In the genomic region with DNA sequence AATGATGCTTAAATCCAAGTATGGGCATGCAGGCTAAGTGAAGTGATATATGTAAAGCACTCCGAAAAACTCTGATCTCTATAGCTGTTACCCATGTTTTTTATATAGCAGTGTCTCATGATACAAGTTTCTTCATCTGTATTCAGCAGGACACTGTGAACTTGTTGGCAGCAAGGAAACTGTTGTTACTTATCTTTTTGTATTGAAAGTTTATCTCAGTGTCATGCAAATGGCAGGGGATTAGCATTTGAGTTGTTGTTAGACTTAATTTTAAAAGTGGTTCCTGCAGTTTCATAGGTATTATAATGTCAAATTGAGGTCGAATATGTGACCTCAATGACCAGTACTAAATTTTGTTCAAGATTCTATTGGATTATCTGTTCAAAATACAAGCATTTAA, we compare ENCODE assay signal across 23 cellular contexts. TPM values are rescaled to one million over a fixed set of nuclear protein-coding genes. Genes with fewer than 3 reads are reported as not detected.
DNase-seq lines count a peak whose midpoint lies in the region; ATAC-seq, FAIRE-seq and TF ChIP-seq lines count a peak whose summit lies in the region.
"Had no signal": no experiment of that assay in that cellular context is flagged by ENCODE, and none has a peak within 500 bp of the region (broad histone marks: within the 10 kb centered on the region; RNA-seq: fewer than 3 reads in every experiment).

No MANE protein-coding gene starts in this region.

- no peak overlapping the region for H4K5ac ChIP-seq in H9 (ENCODE audit: insufficient read length, low read depth, low read length)
- no peak overlapping the region for H4K5ac ChIP-seq in mesendoderm (ENCODE audit: low read length)

- no peak overlapping the region for H4K91ac ChIP-seq in H9 (ENCODE audit: insufficient read length, low read depth, low read length)

- H3K23me2 ChIP-seq in H9 (ENCODE audit: insufficient read length, low read depth, low read length, poor library complexity, severe bottlenecking): no peaks in the 10 kb centered on the region

- H3K18ac ChIP-seq in H9 (ENCODE audit: insufficient read length, low read depth, low read length): no peak overlapping the region
- no peak overlapping the region for H3K18ac ChIP-seq in mesendoderm (ENCODE audit: low read length)

- POLR2A ChIA-PET in WTC11 (lab: Charles Lee): no interaction called here

- TF ChIP-seq POLR2A in H54 (IDR thresholded peaks at IDR 0.05; ENCODE audit: low read depth, low read length): no peak

- ATAC-seq in WTC11: peak; percentile 80
- ATAC-seq in Right ventricle myocardium superior (ENCODE audit: poor library complexity): no peak
- ATAC-seq: Right ventricle myocardium inferior had no signal

- H3K36me3 Mint-ChIP-seq in H9 (ENCODE audit: insufficient read depth in 1 of 3, low read depth in 3 of 3) (no peaks in the 10 kb centered on the region; a peak in 1 of 7 replicates), WTC11 (no peaks in the 10 kb centered on the region)
- H3K36me3 Mint-ChIP-seq: CD4-positive, alpha-beta memory T cell had no signal

- H3K36me3 ChIP-seq in mesendoderm (ENCODE audit: control insufficient read depth, insufficient read depth, low read length): no peaks in the 10 kb centered on the region
- H3K36me3 ChIP-seq: BLaER1 treated with 17β-estradiol and CSF1 and Interleukin-3, amounts not matched to agents 10 nM and 100 nM; HAP-1 had no signal

- H3K27me3 Mint-ChIP-seq in H9 (ENCODE audit: low read depth): no peaks in the 10 kb centered on the region
- H3K27me3 Mint-ChIP-seq in WTC11 (ENCODE audit: low read depth): no peaks in the 10 kb centered on the region
- H3K27me3 Mint-ChIP-seq: CD4-positive, alpha-beta memory T cell had no signal

- no peak overlapping the region for H2AFZ ChIP-seq in H9 (ENCODE audit: low read length)

- H3K9me3 Mint-ChIP-seq in H9 (no peaks in the 10 kb centered on the region), WTC11 (peaks cover 6% of the 10 kb centered on the region; the same call in 1 of the 2 replicates)

- TF ChIP-seq CTCF in H9 (conservative IDR thresholded peaks at IDR 0.05) (no peak), WTC11 (IDR thresholded peaks at IDR 0.05) (no peak)

- no peaks in the 10 kb centered on the region for H3K27me3 ChIP-seq in H9 (ENCODE audit: insufficient read depth, low read length)
- no peaks in the 10 kb centered on the region for H3K27me3 ChIP-seq in mesendoderm (ENCODE audit: insufficient read depth, low read length, poor library complexity)
- H3K27me3 ChIP-seq: BLaER1 treated with 17β-estradiol and CSF1 and Interleukin-3, amounts not matched to agents 10 nM and 100 nM had no signal

- H3K79me2 ChIP-seq in H9 (ENCODE audit: insufficient read depth, low read length) (no peaks in the 10 kb centered on the region), mesendoderm (ENCODE audit: control insufficient read depth, insufficient read depth, low read length) (no peaks in the 10 kb centered on the region)

- H4K8ac ChIP-seq in H9 (replicated peaks; ENCODE audit: insufficient read length, low read depth, low read length) (no peak overlapping the region), mesendoderm (ENCODE audit: low read depth, low read length) (no peak overlapping the region)

- no peak overlapping the region for H2BK12ac ChIP-seq in H9 (ENCODE audit: insufficient read length, low read depth, low read length)

- intact Hi-C loops in Right ventricle myocardium superior (cut with DNase I): no loop called here

- H2AK5ac ChIP-seq in H9 (ENCODE audit: insufficient read length, low read length): no peak overlapping the region
- H2AK5ac ChIP-seq in mesendoderm (ENCODE audit: low read length): no peak overlapping the region

- H3K4me1 Mint-ChIP-seq in H9: peaks cover 30 to 39% of the 10 kb centered on the region in 2 experiments
- peaks cover 38% of the 10 kb centered on the region for H3K4me1 Mint-ChIP-seq in WTC11
- H3K4me1 Mint-ChIP-seq: CD4-positive, alpha-beta memory T cell had no signal

- H2BK120ac ChIP-seq in H9 (ENCODE audit: low read depth, low read length, poor library complexity, severe bottlenecking) (no peak overlapping the region), mesendoderm (ENCODE audit: low read depth, low read length) (no peak overlapping the region)

- no peak overlapping the region for H3K14ac ChIP-seq in H9 (ENCODE audit: insufficient read depth, low read length)

- no peak for FAIRE-seq in H54 (lab: Jason Lieb, UNC)
- FAIRE-seq: GM12891 had no signal

- no peak for DNase-seq in H9
- DNase-seq in WTC11 (ENCODE audit: low spot score): no peak
- peak; percentile 1 for DNase-seq in iPS DF 19.7 (ENCODE audit: low read depth, low spot score)
- DNase-seq in mesendoderm: peak; percentile 33
- DNase-seq in H54 (ENCODE audit: insufficient read length, low spot score): no peak
- DNase-seq in Right ventricle myocardium superior: no peak
- DNase-seq in NCI-H1694 (lab: John Stamatoyannopoulos, UW): no peak
- DNase-seq in NCI-H1417 (lab: John Stamatoyannopoulos, UW): no peak
- DNase-seq: ACHN; Caco-2; CD4-positive, alpha-beta memory T cell; DMS 273 treated with DMSO at 0.1 percent for 48 hours; NCI-H1105 treated with DMSO at 0.1 percent for 48 hours; NCI-H1694 treated with DMSO at 0.1 percent for 48 hours; NCI-H2081 treated with DMSO at 0.1 percent for 48 hours; NCI-H2171 treated with DMSO at 0.1 percent for 48 hours; NCI-H526 had no signal

- no peak overlapping the region for H3K27ac ChIP-seq in H9 (ENCODE audit: insufficient read length, low read depth, low read length)
- no peak overlapping the region for H3K27ac ChIP-seq in mesendoderm (ENCODE audit: low read depth, low read length)
- H3K27ac ChIP-seq: BLaER1 treated with 17β-estradiol and CSF1 and Interleukin-3, amounts not matched to agents 10 nM and 100 nM; HL-60 had no signal

- H3K79me1 ChIP-seq in H9 (ENCODE audit: insufficient read depth, low read depth, low read length, poor library complexity, severe bottlenecking) (no peaks in the 10 kb centered on the region), mesendoderm (ENCODE audit: low read length) (no peaks in the 10 kb centered on the region)

- H3K4me2 ChIP-seq in H9 (ENCODE audit: insufficient read depth, insufficient read length, low read length): peak overlapping the region; percentile 18
- no peak overlapping the region for H3K4me2 ChIP-seq in mesendoderm (ENCODE audit: low read length)
- H3K4me2 ChIP-seq: BLaER1 treated with 17β-estradiol and CSF1 and Interleukin-3, amounts not matched to agents 10 nM and 100 nM had no signal

- H2BK15ac ChIP-seq in H9 (ENCODE audit: low read depth, low read length): no peak overlapping the region
- H2BK15ac ChIP-seq in mesendoderm (replicated peaks; ENCODE audit: low read depth): no peak overlapping the region

- no peak overlapping the region for H2BK20ac ChIP-seq in H9 (ENCODE audit: low read depth, low read length, poor library complexity, severe bottlenecking)

- H3K27ac Mint-ChIP-seq in H9 (peak overlapping the region; percentile 73 to 99 (median 96); a peak in 6 of 7 replicates), WTC11 (peak overlapping the region; percentile 88)
- H3K27ac Mint-ChIP-seq: CD4-positive, alpha-beta memory T cell had no signal

- H3K56ac ChIP-seq in H9 (ENCODE audit: insufficient read length, low read depth, low read length) (no peak overlapping the region), mesendoderm (ENCODE audit: low read length) (no peak overlapping the region)

- no peak overlapping the region for H3K4me3 ChIP-seq in mesendoderm (ENCODE audit: low read length)
- H3K4me3 ChIP-seq: BLaER1 treated with 17β-estradiol and CSF1 and Interleukin-3, amounts not matched to agents 10 nM and 100 nM; HAP-1 had no signal

- H2BK5ac ChIP-seq in H9 (ENCODE audit: insufficient read length, low read length) (no peak overlapping the region), mesendoderm (ENCODE audit: low read length) (no peak overlapping the region)

- H3K23ac ChIP-seq in H9 (ENCODE audit: insufficient read length, low read depth, low read length) (no peak overlapping the region), mesendoderm (ENCODE audit: low read length) (no peak overlapping the region)

- H3K9me3 ChIP-seq in H9 (ENCODE audit: control insufficient read depth, low read depth, low read length): no peaks in the 10 kb centered on the region
- H3K9me3 ChIP-seq: BLaER1 treated with 17β-estradiol and CSF1 and Interleukin-3, amounts not matched to agents 10 nM and 100 nM; Caco-2; HAP-1 had no signal

- H3K4me1 ChIP-seq in H9 (ENCODE audit: insufficient read depth, low read length): no peaks in the 10 kb centered on the region; the same call in 1 of the 2 replicates
- H3K4me1 ChIP-seq in mesendoderm (ENCODE audit: control insufficient read depth, low read depth, low read length): peaks cover 2% of the 10 kb centered on the region
- H3K4me1 ChIP-seq: Caco-2 had no signal

- no peak overlapping the region; a peak in 1 of 5 replicates for H3K4me3 Mint-ChIP-seq in H9
- peak overlapping the region; percentile 38 for H3K4me3 Mint-ChIP-seq in WTC11
- H3K4me3 Mint-ChIP-seq: CD4-positive, alpha-beta memory T cell had no signal

- H4K20me1 ChIP-seq in H9 (ENCODE audit: control insufficient read depth, insufficient read depth, insufficient read length): no peaks in the 10 kb centered on the region
- H4K20me1 ChIP-seq: BLaER1 treated with 17β-estradiol and CSF1 and Interleukin-3, amounts not matched to agents 10 nM and 100 nM had no signal

- H3K9ac ChIP-seq in H9 (ENCODE audit: extremely low read depth, insufficient read length, low read length): no peak overlapping the region
- H3K9ac ChIP-seq in mesendoderm (ENCODE audit: low read length): no peak overlapping the region
- H3K9ac ChIP-seq: BLaER1 treated with 17β-estradiol and CSF1 and Interleukin-3, amounts not matched to agents 10 nM and 100 nM had no signal

- CTCF ChIA-PET in WTC11 (lab: Charles Lee): interaction anchor here (0.8 kb wide), 1 partner anchor 55 kb away, joined by 3 read pairs; no protein-coding TSS in a partner anchor

- H3K4ac ChIP-seq in H9 (ENCODE audit: low read depth, low read length) (no peak overlapping the region), mesendoderm (ENCODE audit: low read depth, low read length) (no peak overlapping the region)

- no CpG with 5 or more reads among the region's 2 CpGs for WGBS in H9 (ENCODE audit: extremely low coverage, insufficient read length, low lambda C conversion rate)
- WGBS in mesendoderm (ENCODE audit: extremely low coverage, insufficient coverage, low lambda C conversion rate): no CpG with 5 or more reads among the region's 2 CpGs

- H3T11ph ChIP-seq in H9 (ENCODE audit: low read length): no peak overlapping the region

TF ChIP-seq in WTC11, 78 proteins besides CTCF, POLR2A, EP300 and RAD21 (continues in another document):
- TF ChIP-seq, protein P1, sequence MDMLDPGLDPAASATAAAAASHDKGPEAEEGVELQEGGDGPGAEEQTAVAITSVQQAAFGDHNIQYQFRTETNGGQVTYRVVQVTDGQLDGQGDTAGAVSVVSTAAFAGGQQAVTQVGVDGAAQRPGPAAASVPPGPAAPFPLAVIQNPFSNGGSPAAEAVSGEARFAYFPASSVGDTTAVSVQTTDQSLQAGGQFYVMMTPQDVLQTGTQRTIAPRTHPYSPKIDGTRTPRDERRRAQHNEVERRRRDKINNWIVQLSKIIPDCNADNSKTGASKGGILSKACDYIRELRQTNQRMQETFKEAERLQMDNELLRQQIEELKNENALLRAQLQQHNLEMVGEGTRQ (CRISPR knock-in tag; IDR thresholded peaks at IDR 0.05): no peak
- TF ChIP-seq CBFB (CRISPR knock-in tag; IDR thresholded peaks at IDR 0.05; ENCODE audit: low read depth): no peak

RNA-seq across cellular contexts. Expression of a gene that starts 47.9 kb away (rescaled TPM):
- total RNA-seq in H9 (2021) (2.2 and 2.6 TPM in 2 replicates), WTC11 (2021) (0.64 to 1.6 TPM (median 0.94 TPM) in 3 replicates), Right ventricle myocardium superior (4.3 TPM)
- polyA plus RNA-seq in mesendoderm (2013, experiment 1 of 2): 0.15 TPM
- 0.18 TPM for polyA plus RNA-seq in mesendoderm (2013, experiment 2 of 2)
- total RNA-seq: Caco-2; CD4-positive, alpha-beta memory T cell; HT-29 had no signal
- polyA plus RNA-seq: CD4-positive, alpha-beta memory T cell had no signal

Comparison
In these comparisons a context has a peak if more than half of its experiments do, and no peak if none do; other contexts are left out.
1. DNase-seq: peak in iPS DF 19.7 (single experiment) and mesendoderm (single experiment); none in H9 (single experiment), WTC11 (single experiment), H54 (single experiment), Right ventricle myocardium superior (single experiment), NCI-H1694 (single experiment) and NCI-H1417 (0 of 3).